Comparison of ENCODE assay signal across 31 cellular contexts in the genomic region with DNA sequence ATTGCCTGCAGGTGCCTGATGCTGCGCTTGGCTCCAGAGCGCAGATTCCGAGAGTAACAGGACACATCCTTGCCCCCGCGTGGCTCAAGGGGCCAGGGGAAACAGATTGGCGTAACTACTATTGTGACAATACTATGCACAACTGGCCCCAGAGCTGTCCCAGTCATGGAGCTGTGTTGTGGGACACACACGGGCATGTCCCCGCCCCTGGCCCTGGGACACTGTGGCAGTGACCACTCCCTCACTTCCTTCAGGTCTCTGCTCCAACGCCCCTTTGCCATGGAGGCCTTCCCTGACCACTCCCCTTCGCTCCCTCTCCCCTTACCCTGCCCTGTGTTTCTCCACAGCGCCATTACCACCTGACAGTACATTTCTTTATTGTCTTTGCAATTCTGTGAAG.
"Had no signal": no experiment of that assay in that cellular context is flagged by ENCODE, and none has a peak within 500 bp of the region (broad histone marks: within the 10 kb centered on the region; RNA-seq: fewer than 3 reads in every experiment).

No MANE protein-coding gene starts in this region.

- H3K4me2 ChIP-seq: PC-9 had no signal

- H3K36me3 ChIP-seq: brain microvascular endothelial cell, MG63, SJCRH30, WERI-Rb-1 had no signal

- DNase-seq: activated CD4-positive, alpha-beta T cell treated with anti-CD3 and anti-CD28 coated beads, Interleukin-2, amount 10 ng/mL, durations not matched to agents 24 days and 14 days; activated CD4-positive, alpha-beta T cell treated with anti-CD3 and anti-CD28 coated beads, Interleukin-2, amount 50 U/mL, for 4 hours; activated CD8-positive, alpha-beta T cell treated with anti-CD3 and anti-CD28 coated beads for 36 hours; activated effector memory CD4-positive, alpha-beta T cell treated with anti-CD3 and anti-CD28 coated beads, Interleukin-2, amount 50 U/mL, for 16 hours; activated naive CD4-positive, alpha-beta T cell; activated naive CD4-positive, alpha-beta T cell treated with anti-CD3 and anti-CD28 coated beads, Interleukin-2, amount 50 U/mL, for 16 hours; activated naive CD8-positive, alpha-beta T cell treated with anti-CD3 and anti-CD28 coated beads for 36 hours; activated T-cell treated with anti-CD3 and anti-CD28 coated beads, Interleukin-2, amount 50 U/mL, for 1 hour; activated T-cell treated with anti-CD3 and anti-CD28 coated beads, Interleukin-2, amount 50 U/mL, for 72 hours; amniotic stem cell; aorta; brain microvascular endothelial cell; central memory CD4-positive, alpha-beta T cell; Karpas-422; MG63; NCI-H1092; NCI-H1436 treated with DMSO at 0.1 percent for 48 hours; NCI-H1694 treated with DMSO at 0.1 percent for 48 hours; NCI-H2029; NCI-H345; NCI-H524 treated with DMSO at 0.1 percent for 48 hours; NCI-H748 treated with DMSO at 0.1 percent for 48 hours; NK-92 treated with Interleukin-12 subunit alpha and Interleukin-12 subunit beta, amount 100 ng/mL, for 24 hours; PC-9; Right ventricle myocardium superior; SJCRH30; T1000; WERI-Rb-1 had no signal

- ATAC-seq: activated CD8-positive, alpha-beta T cell treated with anti-CD3 and anti-CD28 coated beads for 36 hours; activated T-cell treated with anti-CD3 and anti-CD28 coated beads, Interleukin-2, amount 50 U/mL, for 72 hours; activated T-helper 17 cell treated with anti-CD3 and anti-CD28 coated beads, Interleukin-2, amount 50 U/mL, for 72 hours had no signal

- H3K27me3 ChIP-seq: brain microvascular endothelial cell, MG63, SJCRH30 had no signal

- H2AFZ ChIP-seq: PC-9 had no signal

- H3K4me1 ChIP-seq: SJCRH30 had no signal

- H3K27ac ChIP-seq: brain microvascular endothelial cell, PC-9, RWPE1, SJCRH30, SK-N-MC, WERI-Rb-1 had no signal

- H3K9me3 ChIP-seq: MG63, SJCRH30 had no signal

- H3K36me3 Mint-ChIP-seq: activated naive CD8-positive, alpha-beta T cell treated with anti-CD3 and anti-CD28 coated beads for 36 hours had no signal

- H3K4me1 Mint-ChIP-seq: activated CD4-positive, alpha-beta T cell treated with anti-CD3 and anti-CD28 coated beads, Interleukin-2, amount 10 ng/mL, durations not matched to agents 24 days and 14 days; activated naive CD8-positive, alpha-beta T cell treated with anti-CD3 and anti-CD28 coated beads for 36 hours; activated T-helper 17 cell treated with anti-CD3 and anti-CD28 coated beads, Interleukin-2, amount 50 U/mL, for 72 hours had no signal

- H3K27ac Mint-ChIP-seq: activated CD4-positive, alpha-beta T cell treated with anti-CD3 and anti-CD28 coated beads, Interleukin-2, amount 10 ng/mL, durations not matched to agents 24 days and 14 days; activated CD8-positive, alpha-beta T cell treated with anti-CD3 and anti-CD28 coated beads for 36 hours; activated naive CD8-positive, alpha-beta T cell treated with anti-CD3 and anti-CD28 coated beads for 36 hours; activated T-cell treated with anti-CD3 and anti-CD28 coated beads, Interleukin-2, amount 50 U/mL, for 72 hours; activated T-helper 17 cell treated with anti-CD3 and anti-CD28 coated beads, Interleukin-2, amount 50 U/mL, for 72 hours had no signal

- H3K4me3 Mint-ChIP-seq: activated CD4-positive, alpha-beta T cell treated with anti-CD3 and anti-CD28 coated beads, Interleukin-2, amount 10 ng/mL, durations not matched to agents 24 days and 14 days; activated CD8-positive, alpha-beta T cell treated with anti-CD3 and anti-CD28 coated beads for 36 hours; activated naive CD8-positive, alpha-beta T cell treated with anti-CD3 and anti-CD28 coated beads for 36 hours; activated T-cell treated with anti-CD3 and anti-CD28 coated beads, Interleukin-2, amount 50 U/mL, for 72 hours; activated T-helper 17 cell treated with anti-CD3 and anti-CD28 coated beads, Interleukin-2, amount 50 U/mL, for 72 hours had no signal

- H3K4me3 ChIP-seq: MG63, PC-9, SJCRH30, SK-N-MC had no signal

- H3K9me3 Mint-ChIP-seq: activated CD4-positive, alpha-beta T cell treated with anti-CD3 and anti-CD28 coated beads, Interleukin-2, amount 10 ng/mL, durations not matched to agents 24 days and 14 days; activated CD8-positive, alpha-beta T cell treated with anti-CD3 and anti-CD28 coated beads for 36 hours; activated naive CD8-positive, alpha-beta T cell treated with anti-CD3 and anti-CD28 coated beads for 36 hours; activated T-cell treated with anti-CD3 and anti-CD28 coated beads, Interleukin-2, amount 50 U/mL, for 72 hours; activated T-helper 17 cell treated with anti-CD3 and anti-CD28 coated beads, Interleukin-2, amount 50 U/mL, for 72 hours had no signal
